8 cellular contexts compared by ENCODE assay signal in the genomic region with DNA sequence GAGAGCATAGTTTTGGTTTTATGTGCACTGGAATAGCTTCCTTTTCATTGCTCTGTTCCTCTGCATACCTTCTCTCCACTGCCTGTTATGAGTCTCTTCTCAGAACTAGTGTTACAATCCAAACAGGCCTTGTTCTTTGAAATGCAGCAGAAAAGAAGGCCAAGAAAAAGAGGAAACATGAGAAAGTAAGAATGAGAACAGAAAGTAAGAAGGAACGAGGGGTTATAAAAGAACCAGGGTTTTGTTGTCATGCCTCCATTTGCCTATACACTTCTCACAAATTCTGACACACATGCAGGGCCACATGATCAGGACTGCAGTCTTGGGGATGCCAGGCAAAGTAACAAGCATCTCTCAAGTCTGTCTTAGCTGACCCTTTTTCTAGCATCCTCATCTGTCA.
DNase-seq lines count a peak whose midpoint lies in the region; ATAC-seq lines count a peak whose summit lies in the region.

No MANE protein-coding gene starts in this region.

- no peak overlapping the region for H3K4me2 ChIP-seq in neuronal stem cell (ENCODE audit: insufficient read depth, low read length, poor library complexity, severe bottlenecking)

- no peak overlapping the region for H2BK15ac ChIP-seq in neuronal stem cell (ENCODE audit: low read length)

- no peaks in the 10 kb centered on the region for H3K36me3 Mint-ChIP-seq in activated naive CD4-positive, alpha-beta T cell treated with anti-CD3 and anti-CD28 coated beads, Interleukin-2, amount 50 U/mL, for 72 hours

- H3K9me3 ChIP-seq in neuronal stem cell (replicated peaks in 1 of 2; ENCODE audit: control insufficient read depth in 2 of 2, insufficient read depth in 1 of 2, low read depth in 1 of 2, low read length in 2 of 2) = peaks cover 0 to 1% of the 10 kb centered on the region in 2 donors

- DNase-seq in MV-4-11 (lab: John Stamatoyannopoulos, UW) = peak; percentile 83
- no peak for DNase-seq in neuronal stem cell (ENCODE audit: low spot score)
- DNase-seq in COLO668 (lab: John Stamatoyannopoulos, UW; ENCODE audit: unreplicated experiment) = no peak
- no peak for DNase-seq in NCI-H748 (lab: John Stamatoyannopoulos, UW; ENCODE audit: unreplicated experiment)
- no peak for DNase-seq in activated naive CD4-positive, alpha-beta T cell treated with anti-CD3 and anti-CD28 coated beads, Interleukin-2, amount 50 U/mL, for 72 hours (ENCODE audit: low spot score in 2 of 2)
- DNase-seq in activated gamma-delta T cell (lab: John Stamatoyannopoulos, UW) = no peak

- H3K4ac ChIP-seq in neuronal stem cell (ENCODE audit: low read length) = no peak overlapping the region

- H3K4me3 ChIP-seq in neuronal stem cell (ENCODE audit: low read length in 2 of 2) = no peak overlapping the region

- no peak overlapping the region for H3K18ac ChIP-seq in neuronal stem cell (ENCODE audit: low read length)

- H3K14ac ChIP-seq in neuronal stem cell (ENCODE audit: low read length) = no peak overlapping the region

- peak overlapping the region; percentile 66 for H2AFZ ChIP-seq in neuronal stem cell (ENCODE audit: low read length)

- H3K27me3 ChIP-seq in neuronal stem cell (ENCODE audit: control insufficient read depth in 3 of 3, insufficient read depth in 3 of 3, low read depth in 1 of 3, low read length in 3 of 3) = no peaks in the 10 kb centered on the region

- no peak overlapping the region for H3K23ac ChIP-seq in neuronal stem cell (ENCODE audit: low read depth, low read length, poor library complexity)

- no peak overlapping the region for H2BK12ac ChIP-seq in neuronal stem cell (ENCODE audit: low read length)

- no peak overlapping the region for H3K9ac ChIP-seq in neuronal stem cell (ENCODE audit: low read depth, low read length, poor library complexity)

- H2AK5ac ChIP-seq in neuronal stem cell (ENCODE audit: low read depth, low read length) = no peak overlapping the region

- no peak overlapping the region for H3K27ac Mint-ChIP-seq in activated naive CD4-positive, alpha-beta T cell treated with anti-CD3 and anti-CD28 coated beads, Interleukin-2, amount 50 U/mL, for 72 hours

- H3K27ac ChIP-seq in neuronal stem cell (replicated peaks; ENCODE audit: low read length) = no peak overlapping the region

- no peak overlapping the region for H4K8ac ChIP-seq in neuronal stem cell (ENCODE audit: low read depth, low read length)

- H2BK5ac ChIP-seq in neuronal stem cell (ENCODE audit: low read length) = no peak overlapping the region

- no peaks in the 10 kb centered on the region for H3K36me3 ChIP-seq in neuronal stem cell (replicated peaks in 1 of 2; ENCODE audit: control insufficient read depth in 2 of 2, insufficient read depth in 2 of 2, low read length in 2 of 2)

- H4K91ac ChIP-seq in neuronal stem cell (ENCODE audit: low read depth, low read length, poor library complexity) = no peak overlapping the region

- no peak overlapping the region for H2BK120ac ChIP-seq in neuronal stem cell (ENCODE audit: low read depth, low read length)

- no CpG with 5 or more reads among the region's 1 CpG for WGBS in neuronal stem cell (ENCODE audit: extremely low coverage in 2 of 2, insufficient read length in 2 of 2, insufficient replicate concordance in 1 of 2), 2 donors

- H3K9me3 Mint-ChIP-seq in activated naive CD4-positive, alpha-beta T cell treated with anti-CD3 and anti-CD28 coated beads, Interleukin-2, amount 50 U/mL, for 72 hours = peaks cover 0 to 4% of the 10 kb centered on the region in 2 donors

- no peaks in the 10 kb centered on the region for H3K79me1 ChIP-seq in neuronal stem cell (ENCODE audit: low read depth, low read length)

- peaks cover 0 to 2% of the 10 kb centered on the region in 2 donors for H3K4me1 ChIP-seq in neuronal stem cell (ENCODE audit: control insufficient read depth in 2 of 2, insufficient read depth in 1 of 2, low read depth in 1 of 2, low read length in 2 of 2)

- ATAC-seq in GM18870 (IDR thresholded peaks at IDR 0.05; ENCODE audit: unreplicated experiment) (peak; percentile 76), HG02588 (IDR thresholded peaks at IDR 0.05; ENCODE audit: unreplicated experiment) (peak; percentile 70)
- ATAC-seq in activated naive CD4-positive, alpha-beta T cell treated with anti-CD3 and anti-CD28 coated beads, Interleukin-2, amount 50 U/mL, for 72 hours = no peak

Comparison
In these comparisons a context has a peak if more than half of its experiments do, and no peak if none do; other contexts are left out.
1. ATAC-seq: peak in GM18870 (single experiment) and HG02588 (single experiment); none in activated naive CD4-positive, alpha-beta T cell treated with anti-CD3 and anti-CD28 coated beads, Interleukin-2, amount 50 U/mL, for 72 hours (0 of 2).